In the genomic region with DNA sequence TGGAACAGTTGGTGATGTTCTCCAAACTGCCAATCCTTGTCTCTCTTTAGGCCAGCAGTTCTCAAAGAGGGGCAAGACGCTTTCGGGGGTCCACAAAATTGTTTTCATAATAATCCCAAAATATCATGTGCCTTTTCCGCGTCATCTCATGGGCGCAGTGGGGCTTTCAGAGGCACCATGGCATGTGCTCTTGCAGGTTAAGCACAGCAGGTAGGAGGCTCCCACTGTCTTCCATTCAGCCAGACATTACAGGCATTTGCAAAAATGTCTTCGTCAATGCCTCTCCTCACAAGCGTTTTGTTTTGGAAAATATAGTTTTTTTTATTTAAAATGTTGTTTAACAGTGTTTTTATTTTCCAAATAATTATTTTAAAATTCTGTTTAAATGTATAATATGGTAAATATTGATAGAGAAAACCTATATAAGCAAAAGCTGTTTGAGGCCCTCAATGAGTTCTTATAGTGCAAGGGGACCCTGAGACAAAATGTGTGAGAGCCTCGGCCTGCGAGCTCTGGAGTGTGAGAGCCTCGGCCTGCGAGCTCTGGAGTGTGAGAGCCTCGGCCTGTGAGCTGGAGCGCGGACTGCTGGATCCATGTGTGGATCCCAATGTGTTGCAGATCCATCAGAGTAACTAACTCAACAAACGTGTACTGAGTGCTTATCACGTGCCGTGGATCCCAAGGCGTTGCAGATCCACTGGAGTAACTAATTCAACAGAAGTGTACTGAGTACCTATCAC, we compare ENCODE assay signal across 21 cellular contexts.
"Had no signal": no experiment of that assay in that cellular context is flagged by ENCODE, and none has a peak within 500 bp of the region (broad histone marks: within the 10 kb centered on the region; RNA-seq: fewer than 3 reads in every experiment).

No MANE protein-coding gene starts in this region.

- H3K4me3 ChIP-seq: lung, skin epidermis, testis, upper lobe of left lung had no signal

- H3K9me3 Mint-ChIP-seq: activated naive CD4-positive, alpha-beta T cell treated with anti-CD3 and anti-CD28 coated beads, Interleukin-2, amount 50 U/mL, for 24 hours; activated T-cell treated with anti-CD3 and anti-CD28 coated beads, Interleukin-2, amount 50 U/mL, for 4 hours; stimulated activated naive CD8-positive, alpha-beta T cell treated with anti-CD3 and anti-CD28 coated beads, Interleukin-15, Interleukin-2, amounts not matched to agents 100 ng/mL and 50 ng/mL, for 24 hours had no signal

- H3K27ac Mint-ChIP-seq: activated CD8-positive, alpha-beta memory T cell treated with anti-CD3 and anti-CD28 coated beads, Interleukin-2, amount 10 ng/mL, durations not matched to agents 7 days and 5 days; stimulated activated naive CD8-positive, alpha-beta T cell treated with anti-CD3 and anti-CD28 coated beads, Interleukin-15, Interleukin-2, amounts not matched to agents 100 ng/mL and 50 ng/mL, for 24 hours had no signal

- H3K27ac ChIP-seq: foreskin keratinocyte, neutrophil, testis, upper lobe of left lung had no signal

- H3K4me3 Mint-ChIP-seq: activated CD8-positive, alpha-beta memory T cell treated with anti-CD3 and anti-CD28 coated beads, Interleukin-2, amount 10 ng/mL, durations not matched to agents 7 days and 5 days; activated naive CD4-positive, alpha-beta T cell treated with anti-CD3 and anti-CD28 coated beads, Interleukin-2, amount 50 U/mL, for 24 hours; activated T-cell treated with anti-CD3 and anti-CD28 coated beads, Interleukin-2, amount 50 U/mL, for 4 hours; stimulated activated naive CD8-positive, alpha-beta T cell treated with anti-CD3 and anti-CD28 coated beads, Interleukin-15, Interleukin-2, amounts not matched to agents 100 ng/mL and 50 ng/mL, for 24 hours had no signal

- DNase-seq: activated CD4-positive, alpha-beta T cell treated with anti-CD3 and anti-CD28 coated beads, Interleukin-2, amount 50 U/mL, for 48 hours; activated CD4-positive, CD25-positive, alpha-beta regulatory T cell treated with anti-CD3 and anti-CD28 coated beads, Interleukin-2, amount 50 U/mL, for 72 hours; activated CD8-positive, alpha-beta memory T cell treated with anti-CD3 and anti-CD28 coated beads, Interleukin-2, amount 10 ng/mL, durations not matched to agents 7 days and 5 days; activated effector memory CD4-positive, alpha-beta T cell treated with Interleukin-2 at 50 U/mL for 16 hours; activated T-cell treated with anti-CD3 and anti-CD28 coated beads, Interleukin-2, amount 50 U/mL, for 4 hours; central memory CD4-positive, alpha-beta T cell; effector CD8-positive, alpha-beta T cell; foreskin keratinocyte; glutamatergic neuron; hypothalamus; left cardiac atrium; midbrain; T-helper 9 cell; testis had no signal

- H3K9me3 ChIP-seq: neutrophil, testis, upper lobe of left lung had no signal

- H3K36me3 ChIP-seq: neutrophil had no signal

- H3K27me3 ChIP-seq: foreskin keratinocyte, testis, upper lobe of left lung had no signal

- ATAC-seq: activated CD8-positive, alpha-beta memory T cell treated with anti-CD3 and anti-CD28 coated beads, Interleukin-2, amount 10 ng/mL, durations not matched to agents 7 days and 5 days; activated T-cell treated with anti-CD3 and anti-CD28 coated beads, Interleukin-2, amount 50 U/mL, for 4 hours; foreskin keratinocyte; left cardiac atrium had no signal

- H3K4me1 ChIP-seq: foreskin keratinocyte, testis had no signal

- H3K27me3 Mint-ChIP-seq: activated CD8-positive, alpha-beta memory T cell treated with anti-CD3 and anti-CD28 coated beads, Interleukin-2, amount 10 ng/mL, durations not matched to agents 7 days and 5 days; activated naive CD4-positive, alpha-beta T cell treated with anti-CD3 and anti-CD28 coated beads, Interleukin-2, amount 50 U/mL, for 24 hours; brain; stimulated activated naive CD8-positive, alpha-beta T cell treated with anti-CD3 and anti-CD28 coated beads, Interleukin-15, Interleukin-2, amounts not matched to agents 100 ng/mL and 50 ng/mL, for 24 hours had no signal
